ENCODE assay signal across 8 cellular contexts in the genomic region with DNA sequence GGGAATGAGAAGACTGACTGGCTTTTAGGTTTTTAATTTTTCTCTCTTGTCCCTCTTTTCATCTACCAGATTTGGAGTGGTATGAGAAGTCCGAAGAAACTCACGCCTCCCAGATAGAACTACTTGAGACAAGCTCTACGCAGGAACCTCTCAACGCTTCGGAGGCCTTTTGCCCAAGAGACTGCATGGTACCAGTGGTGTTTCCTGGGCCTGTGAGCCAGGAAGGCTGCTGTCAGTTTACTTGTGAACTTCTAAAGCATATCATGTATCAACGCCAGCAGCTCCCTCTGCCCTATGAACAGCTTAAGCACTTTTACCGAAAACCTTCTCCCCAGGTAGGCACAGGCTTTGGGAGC. TPM values are rescaled to one million over a fixed set of nuclear protein-coding genes. Genes with fewer than 3 reads are reported as not detected.
DNase-seq lines count a peak whose midpoint lies in the region; ATAC-seq and TF ChIP-seq lines count a peak whose summit lies in the region.

No MANE protein-coding gene starts in this region.

- POLR2A ChIA-PET in BJ (lab: Charles Lee) = interaction anchor here (0.6 kb wide), 2 partner anchors 9 to 134 kb away, joined by 4 read pairs; partner anchors contain the start of gene VEGFA
- POLR2A ChIA-PET in HEK293 (lab: Yijun Ruan, JAX) = interaction anchor here (0.6 to 2.8 kb wide), 9 partner anchors 9 to 134 kb away, joined by 3 to 33 read pairs (median 4); partner anchors contain the start of genes RSPH9 and VEGFA
- POLR2A ChIA-PET in activated CD4-positive, alpha-beta memory T cell treated with anti-CD3 and anti-CD28 coated beads, Interleukin-2, amount 10 ng/mL, durations not matched to agents 7 days and 5 days (lab: Charles Lee) = interaction anchor here (0.6 to 2.6 kb wide), 15 partner anchors 9 to 289 kb away, joined by 3 to 13 read pairs (median 4); partner anchors contain the start of genes ABCC10, MRPS18A, POLH and XPO5

- TF ChIP-seq POLR2A in gastroesophageal sphincter (IDR thresholded peaks at IDR 0.05) = no peak
- TF ChIP-seq POLR2A in gastrocnemius medialis (IDR thresholded peaks at IDR 0.05) = no peak
- TF ChIP-seq POLR2A in GM18505 (IDR thresholded peaks at IDR 0.05; ENCODE audit: borderline replicate concordance, extremely low read depth, insufficient read depth, insufficient read length) = no peak

- H3K36me3 ChIP-seq in BJ (ENCODE audit: control insufficient read depth, insufficient read depth, low read length) (peaks cover 6% of the 10 kb centered on the region), HEK293 (ENCODE audit: control insufficient read depth in 2 of 2, insufficient read depth in 1 of 2, low read length in 2 of 2) (peaks cover 40 to 45% of the 10 kb centered on the region in 2 experiments), gastroesophageal sphincter (peaks cover 0 to 44% of the 10 kb centered on the region in 2 donors), gastrocnemius medialis (peaks cover 0 to 37% of the 10 kb centered on the region in 2 donors)

- peak overlapping the region; percentile 87 for H3K27ac Mint-ChIP-seq in activated CD4-positive, alpha-beta memory T cell treated with anti-CD3 and anti-CD28 coated beads, Interleukin-2, amount 10 ng/mL, durations not matched to agents 7 days and 5 days

- H3K9me3 Mint-ChIP-seq in activated CD4-positive, alpha-beta memory T cell treated with anti-CD3 and anti-CD28 coated beads, Interleukin-2, amount 10 ng/mL, durations not matched to agents 7 days and 5 days = no peaks in the 10 kb centered on the region

- WGBS in gastroesophageal sphincter (ENCODE audit: low coverage in 1 of 2), 2 donors = 5 to 30% methylated on average over 4 to 7 of the region's 7 CpGs

- CTCF ChIA-PET in BJ (lab: Yijun Ruan, JAX) = interaction anchor here (1.2 to 1.4 kb wide), 2 partner anchors 28 to 442 kb away, joined by 3 to 4 read pairs; no protein-coding TSS in a partner anchor
- CTCF ChIA-PET in HEK293 (lab: Yijun Ruan, JAX) = interaction anchor here (0.6 to 2.0 kb wide), 8 partner anchors 9 to 438 kb away, joined by 3 to 8 read pairs (median 4); partner anchors contain the start of gene RSPH9
- CTCF ChIA-PET in activated CD4-positive, alpha-beta memory T cell treated with anti-CD3 and anti-CD28 coated beads, Interleukin-2, amount 10 ng/mL, durations not matched to agents 7 days and 5 days (lab: Charles Lee) = interaction anchor here (0.8 to 2.6 kb wide), 3 partner anchors 30 to 621 kb away, joined by 3 to 11 read pairs (median 3); partner anchors contain the start of gene SLC35B2

- TF ChIP-seq CTCF in BJ (IDR thresholded peaks at IDR 0.05; ENCODE audit: insufficient read depth, low read depth, low read length) (no peak), HEK293 (tag by site-specific recombination; IDR thresholded peaks at IDR 0.05) (no peak), gastroesophageal sphincter (IDR thresholded peaks at IDR 0.05) (no peak), gastrocnemius medialis (IDR thresholded peaks at IDR 0.05 in 4 of 5, conservative IDR thresholded peaks at IDR 0.05 in 1 of 5) (no peak)

- H3K4me3 ChIP-seq in BJ (ENCODE audit: low read depth, low read length) = peak overlapping the region; percentile 64
- peak overlapping the region; percentile 91 for H3K4me3 ChIP-seq in HEK293 (ENCODE audit: low read depth, low read length)
- peak overlapping the region; percentile 89 to 90 for H3K4me3 ChIP-seq in gastroesophageal sphincter
- H3K4me3 ChIP-seq in gastrocnemius medialis = peak overlapping the region; percentile 84 to 91 (median 88)

- no peaks in the 10 kb centered on the region for H3K27me3 Mint-ChIP-seq in activated CD4-positive, alpha-beta memory T cell treated with anti-CD3 and anti-CD28 coated beads, Interleukin-2, amount 10 ng/mL, durations not matched to agents 7 days and 5 days

- peaks cover 53% of the 10 kb centered on the region for H3K4me1 Mint-ChIP-seq in activated CD4-positive, alpha-beta memory T cell treated with anti-CD3 and anti-CD28 coated beads, Interleukin-2, amount 10 ng/mL, durations not matched to agents 7 days and 5 days

- H3K27me3 ChIP-seq in BJ (ENCODE audit: control insufficient read depth, insufficient read depth, low read length) (no peaks in the 10 kb centered on the region), gastroesophageal sphincter (no peaks in the 10 kb centered on the region), gastrocnemius medialis (no peaks in the 10 kb centered on the region)

- peak overlapping the region; percentile 94 for H3K4me3 Mint-ChIP-seq in activated CD4-positive, alpha-beta memory T cell treated with anti-CD3 and anti-CD28 coated beads, Interleukin-2, amount 10 ng/mL, durations not matched to agents 7 days and 5 days

- H3K4me1 ChIP-seq in HEK293 (ENCODE audit: control insufficient read depth, insufficient read depth, low read length) (peaks cover 2% of the 10 kb centered on the region; the same call in 1 of the 2 replicates), gastroesophageal sphincter (peaks cover 0 to 51% (median 24%) of the 10 kb centered on the region in 3 donors), gastrocnemius medialis (peaks cover 32 to 36% of the 10 kb centered on the region in 2 donors)

- H3K27ac ChIP-seq in HEK293 (ENCODE audit: extremely low read depth, low read depth, low read length) (peak overlapping the region; percentile 71; the same call in 1 of the 2 replicates), gastroesophageal sphincter (peak overlapping the region; percentile 76 to 94 (median 90)), gastrocnemius medialis (peak overlapping the region; percentile 86 to 93 (median 90))

- in situ Hi-C loops in gastrocnemius medialis (cut with MboI; ENCODE audit: low sequenced_read_pairs in 4 of 4) = no loop called here

- ATAC-seq in gastroesophageal sphincter (no peak), gastrocnemius medialis (peak; percentile 43 to 53), GM18505 (IDR thresholded peaks at IDR 0.05; ENCODE audit: unreplicated experiment) (no peak), HG02840 (IDR thresholded peaks at IDR 0.05; ENCODE audit: low FRiP score, unreplicated experiment) (no peak)

- DNase-seq in BJ (ENCODE audit: low read depth) (no peak), gastrocnemius medialis (no peak), SW 1271 (lab: John Stamatoyannopoulos, UW) (no peak)
- peak; percentile 37 for DNase-seq in activated CD4-positive, alpha-beta memory T cell treated with anti-CD3 and anti-CD28 coated beads, Interleukin-2, amount 10 ng/mL, durations not matched to agents 7 days and 5 days

- intact Hi-C loops in gastrocnemius medialis (cut with DNase I; ENCODE audit: low total_unique reads) = no loop called here

- no peaks in the 10 kb centered on the region for H3K9me3 ChIP-seq in HEK293 (ENCODE audit: control insufficient read depth, insufficient read depth, low read depth, low read length)
- no peaks in the 10 kb centered on the region for H3K9me3 ChIP-seq in gastroesophageal sphincter
- no peaks in the 10 kb centered on the region for H3K9me3 ChIP-seq in gastrocnemius medialis

- no peak for TF ChIP-seq EP300 in gastroesophageal sphincter (IDR thresholded peaks at IDR 0.05)

- peaks cover 55% of the 10 kb centered on the region for H3K36me3 Mint-ChIP-seq in activated CD4-positive, alpha-beta memory T cell treated with anti-CD3 and anti-CD28 coated beads, Interleukin-2, amount 10 ng/mL, durations not matched to agents 7 days and 5 days (ENCODE audit: low read depth)

TF ChIP-seq in HEK293, 187 proteins besides CTCF, POLR2A, EP300 and RAD21:
- TF ChIP-seq ZNF266 (tag by site-specific recombination; IDR thresholded peaks at IDR 0.05; ENCODE audit: low read depth) (no peak), ZSCAN30 (tag by site-specific recombination; IDR thresholded peaks at IDR 0.05) (no peak), ZNF391 (tag by site-specific recombination; IDR thresholded peaks at IDR 0.05; ENCODE audit: borderline replicate concordance, low read depth) (no peak), GLI2 (tag by site-specific recombination; IDR thresholded peaks at IDR 0.05; ENCODE audit: borderline replicate concordance, low read depth) (no peak), ZNF624 (tag by site-specific recombination; IDR thresholded peaks at IDR 0.05) (no peak), YY1 (tag by site-specific recombination; IDR thresholded peaks at IDR 0.05) (no peak), MYNN (tag by site-specific recombination; IDR thresholded peaks at IDR 0.05; ENCODE audit: borderline replicate concordance) (no peak), ZNF112 (tag by site-specific recombination; IDR thresholded peaks at IDR 0.05) (no peak), ZNF221 (tag by site-specific recombination; IDR thresholded peaks at IDR 0.05; ENCODE audit: borderline replicate concordance) (no peak), MZF1 (tag by site-specific recombination; IDR thresholded peaks at IDR 0.05; ENCODE audit: borderline replicate concordance) (no peak), OSR2 (tag by site-specific recombination; IDR thresholded peaks at IDR 0.05) (no peak)

RNA-seq across cellular contexts. Expression of gene MAD2L1BP, which starts 0.7 kb away (rescaled TPM):
- polyA plus RNA-seq in BJ (2011; rRNA removed) = 37.7 and 39.3 TPM in 2 replicates
- polyA minus RNA-seq in BJ (2011; rRNA and poly(A)+ RNA removed) = 26.7 and 41.1 TPM in 2 replicates
- total RNA-seq in activated CD4-positive, alpha-beta memory T cell treated with anti-CD3 and anti-CD28 coated beads, Interleukin-2, amount 10 ng/mL, durations not matched to agents 7 days and 5 days = 10 to 100 TPM; 40.4 to 41.8 TPM
- 10 to 100 TPM; 15.6 to 36.6 (median 23.0) TPM for total RNA-seq in gastroesophageal sphincter
- total RNA-seq in gastrocnemius medialis = 10 to 100 TPM; 25.1 to 55.4 (median 25.2) TPM

RNA-seq across cellular contexts. Expression of gene GTPBP2, which starts 7.2 kb away (rescaled TPM):
- polyA plus RNA-seq in BJ (2011; rRNA removed) = 107 and 148 TPM in 2 replicates
- 79.8 and 111 TPM in 2 replicates for polyA minus RNA-seq in BJ (2011; rRNA and poly(A)+ RNA removed)
- total RNA-seq in activated CD4-positive, alpha-beta memory T cell treated with anti-CD3 and anti-CD28 coated beads, Interleukin-2, amount 10 ng/mL, durations not matched to agents 7 days and 5 days = 100 to 1,000 TPM; 107 to 112 TPM
- total RNA-seq in gastroesophageal sphincter = 10 to 100 TPM; 28.8 to 44.5 (median 31.4) TPM
- total RNA-seq in gastrocnemius medialis = 10 to 100 TPM; 25.0 to 39.4 (median 27.1) TPM

RNA-seq across cellular contexts. Expression of gene RSPH9, which starts 8.5 kb away (rescaled TPM):
- polyA plus RNA-seq in BJ (2011; rRNA removed) = 0.65 and 0.77 TPM in 2 replicates
- 0.24 and 0.31 TPM in 2 replicates for polyA minus RNA-seq in BJ (2011; rRNA and poly(A)+ RNA removed)
- total RNA-seq in activated CD4-positive, alpha-beta memory T cell treated with anti-CD3 and anti-CD28 coated beads, Interleukin-2, amount 10 ng/mL, durations not matched to agents 7 days and 5 days = not detected
- under 1 TPM in 1 of 4 donors, not detected in 3; 0.16 TPM for total RNA-seq in gastroesophageal sphincter
- total RNA-seq in gastrocnemius medialis = under 1 TPM in 1 of 4 donors, not detected in 3; 0.09 TPM

RNA-seq across cellular contexts. Expression of gene MRPS18A, which starts 51.3 kb away (rescaled TPM):
- polyA plus RNA-seq in BJ (2011; rRNA removed) = 57.4 and 75.0 TPM in 2 replicates
- polyA minus RNA-seq in BJ (2011; rRNA and poly(A)+ RNA removed) = 39.8 and 61.7 TPM in 2 replicates
- total RNA-seq in activated CD4-positive, alpha-beta memory T cell treated with anti-CD3 and anti-CD28 coated beads, Interleukin-2, amount 10 ng/mL, durations not matched to agents 7 days and 5 days = 10 to 100 TPM; 38.5 to 40.5 TPM
- total RNA-seq in gastroesophageal sphincter (10 to 100 TPM; 36.3 to 47.3 (median 38.6) TPM), gastrocnemius medialis (100 to 1,000 TPM; 161 to 171 (median 168) TPM)

Comparison
In these comparisons a context has a peak if more than half of its experiments do, and no peak if none do; other contexts are left out.
1. ATAC-seq: peak in gastrocnemius medialis (2 of 2); none in gastroesophageal sphincter (single experiment), GM18505 (single experiment) and HG02840 (single experiment).
2. Peak in every context shown above with its lines, with median percentiles within 50 percentile points of each other: H3K4me3 ChIP-seq and H3K27ac ChIP-seq.